9 cellular contexts compared by ENCODE assay signal in genomic region chr18:23133860-23134779, GRCh38. TPM values are rescaled to one million over a fixed set of nuclear protein-coding genes. Genes with fewer than 3 reads are reported as not detected.
DNase-seq lines count a peak whose midpoint lies in the region; ATAC-seq, FAIRE-seq and TF ChIP-seq lines count a peak whose summit lies in the region.
"Had no signal": no experiment of that assay in that cellular context is flagged by ENCODE, and none has a peak within 500 bp of the region (broad histone marks: within the 10 kb centered on the region; RNA-seq: fewer than 3 reads in every experiment).

No MANE protein-coding gene starts in this region.

- H3K36me3 Mint-ChIP-seq in activated CD8-positive, alpha-beta memory T cell treated with anti-CD3 and anti-CD28 coated beads, Interleukin-2, amount 10 ng/mL, durations not matched to agents 7 days and 5 days: no peaks in the 10 kb centered on the region
- H3K36me3 Mint-ChIP-seq in stimulated activated effector memory CD8-positive, alpha-beta T cell treated with anti-CD3 and anti-CD28 coated beads, Interleukin-12 subunit alpha, Interleukin-12 subunit beta, amount 100 ng/mL, for 72 hours: no peaks in the 10 kb centered on the region

- H3K4me3 Mint-ChIP-seq in activated CD8-positive, alpha-beta memory T cell treated with anti-CD3 and anti-CD28 coated beads, Interleukin-2, amount 10 ng/mL, durations not matched to agents 7 days and 5 days: peak overlapping the region; percentile 64
- H3K4me3 Mint-ChIP-seq in stimulated activated effector memory CD8-positive, alpha-beta T cell treated with anti-CD3 and anti-CD28 coated beads, Interleukin-12 subunit alpha, Interleukin-12 subunit beta, amount 100 ng/mL, for 72 hours: peak overlapping the region; percentile 63

- peaks cover 21% of the 10 kb centered on the region for H3K4me1 Mint-ChIP-seq in activated CD8-positive, alpha-beta memory T cell treated with anti-CD3 and anti-CD28 coated beads, Interleukin-2, amount 10 ng/mL, durations not matched to agents 7 days and 5 days
- peaks cover 11% of the 10 kb centered on the region for H3K4me1 Mint-ChIP-seq in stimulated activated effector memory CD8-positive, alpha-beta T cell treated with anti-CD3 and anti-CD28 coated beads, Interleukin-12 subunit alpha, Interleukin-12 subunit beta, amount 100 ng/mL, for 72 hours

- no peak for TF ChIP-seq POLR2A in H54 (IDR thresholded peaks at IDR 0.05; ENCODE audit: low read depth, low read length)

- no peak for FAIRE-seq in H54 (lab: Jason Lieb, UNC)
- FAIRE-seq: colon had no signal

- peaks cover 53% of the 10 kb centered on the region for H3K27me3 Mint-ChIP-seq in activated CD8-positive, alpha-beta memory T cell treated with anti-CD3 and anti-CD28 coated beads, Interleukin-2, amount 10 ng/mL, durations not matched to agents 7 days and 5 days

- CTCF ChIA-PET in activated CD8-positive, alpha-beta memory T cell treated with anti-CD3 and anti-CD28 coated beads, Interleukin-2, amount 10 ng/mL, durations not matched to agents 7 days and 5 days (lab: Charles Lee): interaction anchor here (0.7 to 7.9 kb wide), 7 partner anchors 13 to 277 kb away, joined by 3 to 81 read pairs (median 5); no protein-coding TSS in a partner anchor

- H3K27ac Mint-ChIP-seq in activated CD8-positive, alpha-beta memory T cell treated with anti-CD3 and anti-CD28 coated beads, Interleukin-2, amount 10 ng/mL, durations not matched to agents 7 days and 5 days: peak overlapping the region; percentile 47
- no peak overlapping the region for H3K27ac Mint-ChIP-seq in stimulated activated effector memory CD8-positive, alpha-beta T cell treated with anti-CD3 and anti-CD28 coated beads, Interleukin-12 subunit alpha, Interleukin-12 subunit beta, amount 100 ng/mL, for 72 hours

- H3K9me3 Mint-ChIP-seq in activated CD8-positive, alpha-beta memory T cell treated with anti-CD3 and anti-CD28 coated beads, Interleukin-2, amount 10 ng/mL, durations not matched to agents 7 days and 5 days (ENCODE audit: low read depth): no peaks in the 10 kb centered on the region
- no peaks in the 10 kb centered on the region for H3K9me3 Mint-ChIP-seq in stimulated activated effector memory CD8-positive, alpha-beta T cell treated with anti-CD3 and anti-CD28 coated beads, Interleukin-12 subunit alpha, Interleukin-12 subunit beta, amount 100 ng/mL, for 72 hours

- DNase-seq in activated CD8-positive, alpha-beta memory T cell treated with anti-CD3 and anti-CD28 coated beads, Interleukin-2, amount 10 ng/mL, durations not matched to agents 7 days and 5 days: no peak
- DNase-seq in activated CD8-positive, alpha-beta memory T cell treated with anti-CD3 and anti-CD28 coated beads for 24 hours: no peak
- DNase-seq in NCI-H446 treated with DMSO at 0.1 percent for 48 hours (lab: John Stamatoyannopoulos, UW): peak; percentile 53
- peak; percentile 18 for DNase-seq in activated naive CD4-positive, alpha-beta T cell treated with Interleukin-2 at 50 U/mL for 16 hours
- peak; percentile 39 for DNase-seq in inferior parietal cortex (ENCODE audit: extremely low spot score)
- DNase-seq in stimulated activated effector memory CD8-positive, alpha-beta T cell treated with anti-CD3 and anti-CD28 coated beads, Interleukin-12 subunit alpha, Interleukin-12 subunit beta, amount 100 ng/mL, for 72 hours (ENCODE audit: low spot score in 2 of 2): no peak
- DNase-seq in H54 (ENCODE audit: insufficient read length, low spot score): no peak

- no peak for ATAC-seq in activated CD8-positive, alpha-beta memory T cell treated with anti-CD3 and anti-CD28 coated beads, Interleukin-2, amount 10 ng/mL, durations not matched to agents 7 days and 5 days
- peak; percentile 40 for ATAC-seq in HG03103 (IDR thresholded peaks at IDR 0.05; ENCODE audit: low read depth, unreplicated experiment)
- ATAC-seq in stimulated activated effector memory CD8-positive, alpha-beta T cell treated with anti-CD3 and anti-CD28 coated beads, Interleukin-12 subunit alpha, Interleukin-12 subunit beta, amount 100 ng/mL, for 72 hours: no peak

RNA-seq across cellular contexts. Expression of gene CABLES1, which starts 1.2 kb away (rescaled TPM):
- 1 to 10 TPM; 2.1 to 8.6 TPM for total RNA-seq in activated CD8-positive, alpha-beta memory T cell treated with anti-CD3 and anti-CD28 coated beads, Interleukin-2, amount 10 ng/mL, durations not matched to agents 7 days and 5 days

Comparison
In these comparisons a context has a peak if more than half of its experiments do, and no peak if none do; other contexts are left out.
1. DNase-seq: peak in NCI-H446 treated with DMSO at 0.1 percent for 48 hours (single experiment), activated naive CD4-positive, alpha-beta T cell treated with Interleukin-2 at 50 U/mL for 16 hours (single experiment) and inferior parietal cortex (single experiment); none in activated CD8-positive, alpha-beta memory T cell treated with anti-CD3 and anti-CD28 coated beads, Interleukin-2, amount 10 ng/mL, durations not matched to agents 7 days and 5 days (single experiment), activated CD8-positive, alpha-beta memory T cell treated with anti-CD3 and anti-CD28 coated beads for 24 hours (single experiment), stimulated activated effector memory CD8-positive, alpha-beta T cell treated with anti-CD3 and anti-CD28 coated beads, Interleukin-12 subunit alpha, Interleukin-12 subunit beta, amount 100 ng/mL, for 72 hours (0 of 2) and H54 (single experiment).